Comparison of ENCODE assay signal across 9 cellular contexts in genomic region chr7:90211391-90212148, GRCh38. TPM values are rescaled to one million over a fixed set of nuclear protein-coding genes. Genes with fewer than 3 reads are reported as not detected.
DNase-seq lines count a peak whose midpoint lies in the region; ATAC-seq, FAIRE-seq and TF ChIP-seq lines count a peak whose summit lies in the region.
"Had no signal": no experiment of that assay in that cellular context is flagged by ENCODE, and none has a peak within 500 bp of the region (broad histone marks: within the 10 kb centered on the region; RNA-seq: fewer than 3 reads in every experiment).

Gene STEAP2 (plus strand): TSS chr7:90211740. CDS start chr7:90225083, 13,343 bp downstream.

- no peaks in the 10 kb centered on the region for H3K9me3 ChIP-seq in ES-I3 (ENCODE audit: control insufficient read depth, insufficient read depth, low read length)
- no peaks in the 10 kb centered on the region for H3K9me3 ChIP-seq in skeletal muscle satellite cell (replicated peaks; ENCODE audit: low read length)

- H3K9ac ChIP-seq in ES-I3 (ENCODE audit: low read depth, low read length) (peak within 1 kb of the TSS; percentile 91), skeletal muscle satellite cell (ENCODE audit: low read depth, low read length) (peak within 1 kb of the TSS; percentile 84)

- peak; percentile 60 for TF ChIP-seq CTCF in cardiac fibroblast (IDR thresholded peaks at IDR 0.05; ENCODE audit: low read depth, low read length)

- no peaks in the 10 kb centered on the region for H3K36me3 ChIP-seq in ES-I3 (ENCODE audit: insufficient read depth, low read length)
- no peaks in the 10 kb centered on the region for H3K36me3 ChIP-seq in skeletal muscle satellite cell (ENCODE audit: insufficient read depth, low read length)

- H3K4me2 ChIP-seq in skeletal muscle satellite cell (ENCODE audit: low read length) = peak within 1 kb of the TSS; percentile 95

- H3K4me3 ChIP-seq in cardiac fibroblast (replicated peaks in 1 of 2; ENCODE audit: low read depth in 2 of 2, low read length in 2 of 2) (peak within 1 kb of the TSS; percentile 69 to 71), skeletal muscle satellite cell (ENCODE audit: low read length) (peak within 1 kb of the TSS; percentile 82)

- FAIRE-seq in HTR-8/SVneo (lab: Jason Lieb, UNC) = no peak
- FAIRE-seq: islet of Langerhans had no signal

- DNase-seq in HTR-8/SVneo (ENCODE audit: insufficient read length, low spot score) (peak; percentile 52), RPMI7951 (ENCODE audit: low read depth) (peak; percentile 93), cardiac fibroblast (ENCODE audit: low read depth in 2 of 2) (peak; percentile 92 to 97), iPS-NIHi11 (ENCODE audit: low spot score) (peak; percentile 91), AML-193 (lab: John Stamatoyannopoulos, UW) (no peak)

- ATAC-seq in GM21526 (IDR thresholded peaks at IDR 0.05; ENCODE audit: low FRiP score, unreplicated experiment) = peak; percentile 98

- H3K4me1 ChIP-seq in ES-I3 (ENCODE audit: insufficient read depth, low read length) = peaks cover 19% of the 10 kb centered on the region
- H3K4me1 ChIP-seq in skeletal muscle satellite cell (ENCODE audit: control insufficient read depth, insufficient read depth, low read length) = peaks cover 11% of the 10 kb centered on the region

- no peaks in the 10 kb centered on the region for H3K27me3 ChIP-seq in skeletal muscle satellite cell (ENCODE audit: control insufficient read depth, insufficient read depth, low read length)

RNA-seq across cellular contexts. Expression of gene STEAP2, which starts in this region (rescaled TPM):
- 4.5 and 5.8 TPM in 2 replicates for total RNA-seq in RPMI7951 (2014; rRNA removed; shearing (Covaris generic))
- total RNA-seq in skeletal muscle satellite cell (2012; rRNA removed) = 9.8 and 23.6 TPM in 2 replicates

Comparison
In these comparisons a context has a peak if more than half of its experiments do, and no peak if none do; other contexts are left out.
1. DNase-seq: peak in HTR-8/SVneo (single experiment), RPMI7951 (single experiment), cardiac fibroblast (2 of 2) and iPS-NIHi11 (single experiment); none in AML-193 (0 of 2).